8 cellular contexts compared by ENCODE assay signal in genomic region chr11:64305691-64306562, GRCh38. TPM values are rescaled to one million over a fixed set of nuclear protein-coding genes. Genes with fewer than 3 reads are reported as not detected.
DNase-seq lines count a peak whose midpoint lies in the region; ATAC-seq and TF ChIP-seq lines count a peak whose summit lies in the region.

No MANE protein-coding gene starts in this region.

- ATAC-seq in GM19467 (IDR thresholded peaks at IDR 0.05; ENCODE audit: unreplicated experiment), result peak; percentile 15
- peak; percentile 11 for ATAC-seq in activated naive CD8-positive, alpha-beta T cell treated with anti-CD3 and anti-CD28 coated beads, Interleukin-2, amount 10 ng/mL, durations not matched to agents 7 days and 5 days (ENCODE audit: low read depth)
- peak; percentile 25 to 26 for ATAC-seq in right cardiac atrium
- peak; percentile 0 for ATAC-seq in sciatic nerve

- H3K27ac Mint-ChIP-seq in CD4-positive, alpha-beta memory T cell, result peak overlapping the region; percentile 91 to 97 (median 95)
- H3K27ac Mint-ChIP-seq in activated naive CD8-positive, alpha-beta T cell treated with anti-CD3 and anti-CD28 coated beads, Interleukin-2, amount 10 ng/mL, durations not matched to agents 7 days and 5 days, result peak overlapping the region; percentile 88

- intact Hi-C loops in CD4-positive, alpha-beta memory T cell (cut with micrococcal nuclease), result loop anchor here (1.0 to 10.0 kb wide), 8 partner anchors 11 to 467 kb away; partner anchors contain the start of genes CCDC88B, FKBP2, MARK2 and PPP1R14B
- intact Hi-C loops in right cardiac atrium (cut with DNase I) (no loop called here), sciatic nerve (cut with DNase I) (no loop called here)

- DNase-seq in CD4-positive, alpha-beta memory T cell, result peak; percentile 55 to 79 (median 63)
- DNase-seq in SKM-1 treated with dmso at 0.1 percent for 144 hours (lab: John Stamatoyannopoulos, UW; ENCODE audit: unreplicated experiment) (peak; percentile 82), right cardiac atrium (peak; percentile 77 to 90 (median 89)), sciatic nerve (ENCODE audit: low spot score) (peak; percentile 86), GM19238 (ENCODE audit: insufficient read length, low spot score) (no peak)
- peak; percentile 77 for DNase-seq in activated naive CD8-positive, alpha-beta T cell treated with anti-CD3 and anti-CD28 coated beads, Interleukin-2, amount 10 ng/mL, durations not matched to agents 7 days and 5 days

- H3K4me3 Mint-ChIP-seq in CD4-positive, alpha-beta memory T cell, result peak overlapping the region; percentile 88 to 96 (median 94)
- H3K4me3 Mint-ChIP-seq in activated naive CD8-positive, alpha-beta T cell treated with anti-CD3 and anti-CD28 coated beads, Interleukin-2, amount 10 ng/mL, durations not matched to agents 7 days and 5 days, result peak overlapping the region; percentile 94

- TF ChIP-seq RAD21 in Ishikawa (IDR thresholded peaks at IDR 0.05; ENCODE audit: low read depth), result no peak

- H3K4me3 ChIP-seq in CD4-positive, alpha-beta memory T cell (ENCODE audit: low read length in 2 of 2), result peak overlapping the region; percentile 33 to 75
- H3K4me3 ChIP-seq in right cardiac atrium (ENCODE audit: low read length), result peak overlapping the region; percentile 59

- POLR2A ChIA-PET in CD4-positive, alpha-beta memory T cell (lab: Charles Lee; ENCODE audit: partially characterized antibody), result interaction anchor here (0.9 to 8.6 kb wide), 13 partner anchors 11 to 467 kb away, joined by 3 to 192 read pairs (median 21); partner anchors contain the start of genes BAD, FERMT3, FKBP2 and GPR137
- POLR2A ChIA-PET in activated naive CD8-positive, alpha-beta T cell treated with anti-CD3 and anti-CD28 coated beads, Interleukin-2, amount 10 ng/mL, durations not matched to agents 7 days and 5 days (lab: Charles Lee), result interaction anchor here (1.0 to 4.6 kb wide), 11 partner anchors 12 to 120 kb away, joined by 4 to 45 read pairs (median 15); partner anchors contain the start of genes BAD, CCDC88B, FKBP2 and GPR137

- H3K9me3 ChIP-seq in CD4-positive, alpha-beta memory T cell (ENCODE audit: control insufficient read depth in 1 of 2, low read length in 2 of 2), result no peaks in the 10 kb centered on the region
- no peaks in the 10 kb centered on the region for H3K9me3 ChIP-seq in right cardiac atrium (ENCODE audit: control insufficient read depth, low read length)

- WGBS in right cardiac atrium, result 1% methylated on average over 71 of the region's 71 CpGs

- H3K4me1 Mint-ChIP-seq in CD4-positive, alpha-beta memory T cell, result peaks cover 11 to 36% (median 22%) of the 10 kb centered on the region in 4 donors
- H3K4me1 Mint-ChIP-seq in activated naive CD8-positive, alpha-beta T cell treated with anti-CD3 and anti-CD28 coated beads, Interleukin-2, amount 10 ng/mL, durations not matched to agents 7 days and 5 days, result peaks cover 20% of the 10 kb centered on the region

- no peaks in the 10 kb centered on the region for H3K36me3 ChIP-seq in CD4-positive, alpha-beta memory T cell (ENCODE audit: insufficient read depth, low read length)

- CTCF ChIA-PET in CD4-positive, alpha-beta memory T cell (lab: Charles Lee; ENCODE audit: partially characterized antibody), result interaction anchor here (5.8 to 7.8 kb wide), 5 partner anchors 11 to 100 kb away, joined by 45 to 367 read pairs (median 92); partner anchors contain the start of genes FERMT3, NUDT22, PLCB3 and PPP1R14B

- peaks cover 0 to 13% of the 10 kb centered on the region in 2 donors for H3K36me3 Mint-ChIP-seq in CD4-positive, alpha-beta memory T cell
- peaks cover 4% of the 10 kb centered on the region for H3K36me3 Mint-ChIP-seq in activated naive CD8-positive, alpha-beta T cell treated with anti-CD3 and anti-CD28 coated beads, Interleukin-2, amount 10 ng/mL, durations not matched to agents 7 days and 5 days

- peaks cover 27% of the 10 kb centered on the region for H3K4me1 ChIP-seq in CD4-positive, alpha-beta memory T cell (ENCODE audit: insufficient read depth, low read length)
- peaks cover 8% of the 10 kb centered on the region for H3K4me1 ChIP-seq in right cardiac atrium (ENCODE audit: control insufficient read depth, insufficient read depth, low read length)

- H3K27me3 Mint-ChIP-seq in CD4-positive, alpha-beta memory T cell, result peaks cover under 1 to 4% of the 10 kb centered on the region in 2 donors
- H3K27me3 Mint-ChIP-seq in activated naive CD8-positive, alpha-beta T cell treated with anti-CD3 and anti-CD28 coated beads, Interleukin-2, amount 10 ng/mL, durations not matched to agents 7 days and 5 days, result peaks cover 11% of the 10 kb centered on the region

- peak overlapping the region; percentile 66 for H3K27ac ChIP-seq in CD4-positive, alpha-beta memory T cell (ENCODE audit: low read depth, low read length)
- H3K27ac ChIP-seq in right cardiac atrium (ENCODE audit: low read length), result peak overlapping the region; percentile 53

- TF ChIP-seq EP300 in Ishikawa (IDR thresholded peaks at IDR 0.05; ENCODE audit: borderline replicate concordance), result peak; percentile 32; the same call in 1 of the 2 replicates

- no peaks in the 10 kb centered on the region for H3K9me3 Mint-ChIP-seq in CD4-positive, alpha-beta memory T cell
- H3K9me3 Mint-ChIP-seq in activated naive CD8-positive, alpha-beta T cell treated with anti-CD3 and anti-CD28 coated beads, Interleukin-2, amount 10 ng/mL, durations not matched to agents 7 days and 5 days, result no peaks in the 10 kb centered on the region

- peaks cover 6% of the 10 kb centered on the region for H3K27me3 ChIP-seq in CD4-positive, alpha-beta memory T cell (ENCODE audit: insufficient read depth, low read length)
- H3K27me3 ChIP-seq in right cardiac atrium (ENCODE audit: control insufficient read depth, insufficient read depth), result no peaks in the 10 kb centered on the region

TF ChIP-seq in Ishikawa, 13 proteins besides CTCF, POLR2A, EP300 and RAD21 (continues in another document):
- TF ChIP-seq TAF1 (IDR thresholded peaks at IDR 0.05; ENCODE audit: low read depth) (peak; percentile 52; the same call in 1 of the 2 replicates), TCF12 (IDR thresholded peaks at IDR 0.05; ENCODE audit: low read depth) (0 out of 2 replicates have a peak, but pooled peaks have one; percentile 37), EGR1 (IDR thresholded peaks at IDR 0.05) (peak; percentile 36; the same call in 1 of the 2 replicates), FOXM1 (IDR thresholded peaks at IDR 0.05; ENCODE audit: borderline replicate concordance, low read depth) (no peak), USF1 (IDR thresholded peaks at IDR 0.05) (peak; percentile 1; the same call in 1 of the 2 replicates), CREB1 (IDR thresholded peaks at IDR 0.05; ENCODE audit: low read depth) (no peak), ZBTB7A (IDR thresholded peaks at IDR 0.05; ENCODE audit: low read depth) (peak; percentile 87), MAX (IDR thresholded peaks at IDR 0.05) (peak; percentile 89), TEAD4 (IDR thresholded peaks at IDR 0.05) (peak; percentile 37; the same call in 1 of the 2 replicates), YY1 (IDR thresholded peaks at IDR 0.05; ENCODE audit: low read depth) (no peak), CEBPB (IDR thresholded peaks at IDR 0.05) (no peak)

RNA-seq across cellular contexts. Expression of gene ESRRA, which starts 0.6 kb away (rescaled TPM):
- 10 to 100 TPM; 29.5 to 31.9 TPM for total RNA-seq in CD4-positive, alpha-beta memory T cell
- 10 to 100 TPM in 1 of 2 donors, 1 to 10 TPM in 1; 4.4 to 12.4 TPM for polyA plus RNA-seq in CD4-positive, alpha-beta memory T cell
- 10 to 100 TPM; 33.9 to 35.1 TPM for total RNA-seq in activated naive CD8-positive, alpha-beta T cell treated with anti-CD3 and anti-CD28 coated beads, Interleukin-2, amount 10 ng/mL, durations not matched to agents 7 days and 5 days
- 100 to 1,000 TPM; 132 to 171 (median 141) TPM for total RNA-seq in right cardiac atrium
- 199 TPM for polyA plus RNA-seq in right cardiac atrium
- 17.4 TPM for total RNA-seq in sciatic nerve

RNA-seq across cellular contexts. Expression of gene CATSPERZ, which starts 5.8 kb away (rescaled TPM):
- total RNA-seq in CD4-positive, alpha-beta memory T cell, result not detected
- polyA plus RNA-seq in CD4-positive, alpha-beta memory T cell, result not detected
- total RNA-seq in activated naive CD8-positive, alpha-beta T cell treated with anti-CD3 and anti-CD28 coated beads, Interleukin-2, amount 10 ng/mL, durations not matched to agents 7 days and 5 days, result not detected
- total RNA-seq in right cardiac atrium (not detected), sciatic nerve (not detected)
- 0.14 TPM for polyA plus RNA-seq in right cardiac atrium

RNA-seq across cellular contexts. Expression of gene TRMT112, which starts 11.4 kb away (rescaled TPM):
- 100 to 1,000 TPM; 171 to 174 TPM for total RNA-seq in CD4-positive, alpha-beta memory T cell
- 100 to 1,000 TPM; 413 to 516 TPM for polyA plus RNA-seq in CD4-positive, alpha-beta memory T cell
- 100 to 1,000 TPM; 140 to 151 TPM for total RNA-seq in activated naive CD8-positive, alpha-beta T cell treated with anti-CD3 and anti-CD28 coated beads, Interleukin-2, amount 10 ng/mL, durations not matched to agents 7 days and 5 days
- 100 to 1,000 TPM in 3 of 4 donors, 10 to 100 TPM in 1; 91.7 to 103 (median 102) TPM for total RNA-seq in right cardiac atrium
- 144 TPM for polyA plus RNA-seq in right cardiac atrium
- 149 TPM for total RNA-seq in sciatic nerve

RNA-seq across cellular contexts. Expression of gene PRDX5, which starts 12.0 kb away (rescaled TPM):
- 10 to 100 TPM; 57.6 to 58.7 TPM for total RNA-seq in CD4-positive, alpha-beta memory T cell
- 100 to 1,000 TPM; 164 to 251 TPM for polyA plus RNA-seq in CD4-positive, alpha-beta memory T cell
- total RNA-seq in activated naive CD8-positive, alpha-beta T cell treated with anti-CD3 and anti-CD28 coated beads, Interleukin-2, amount 10 ng/mL, durations not matched to agents 7 days and 5 days, result 10 to 100 TPM; 85.1 to 91.2 TPM
- total RNA-seq in right cardiac atrium, result 100 to 1,000 TPM; 258 to 356 (median 315) TPM
- 683 TPM for polyA plus RNA-seq in right cardiac atrium
- 143 TPM for total RNA-seq in sciatic nerve

RNA-seq across cellular contexts. Expression of gene KCNK4, which starts 14.8 kb away (rescaled TPM):
- not detected for total RNA-seq in CD4-positive, alpha-beta memory T cell
- polyA plus RNA-seq in CD4-positive, alpha-beta memory T cell, result not detected
- total RNA-seq in activated naive CD8-positive, alpha-beta T cell treated with anti-CD3 and anti-CD28 coated beads, Interleukin-2, amount 10 ng/mL, durations not matched to agents 7 days and 5 days, result not detected
- total RNA-seq in right cardiac atrium (not detected), sciatic nerve (not detected)
- 0.05 TPM for polyA plus RNA-seq in right cardiac atrium
